In genomic region chr7:151876112-151876898, GRCh38 we compare ENCODE assay signal across 8 cellular contexts. TPM values are rescaled to one million over a fixed set of nuclear protein-coding genes. Genes with fewer than 3 reads are reported as not detected.
DNase-seq lines count a peak whose midpoint lies in the region; TF ChIP-seq lines count a peak whose summit lies in the region.

No MANE protein-coding gene starts in this region.

- in situ Hi-C loops in HAP-1 (cut with MboI; ENCODE audit: low sequenced_read_pairs), result no loop called here

- H3K27me3 Mint-ChIP-seq in CD14-positive monocyte (ENCODE audit: low read depth in 3 of 3), result peaks cover 0 to 3% (median 0%) of the 10 kb centered on the region in 3 donors
- peaks cover 35% of the 10 kb centered on the region for H3K27me3 Mint-ChIP-seq in activated T-helper 1 cell treated with anti-CD3 and anti-CD28 coated beads, Interleukin-12 subunit alpha, Interleukin-12 subunit beta, Interleukin-2, Interleukin-4 antibody, amounts not matched to agents 30 ng/mL and 10 ng/mL and 1 ng/mL, durations not matched to agents 14 hours and 24 hours and 36 hours (ENCODE audit: insufficient read depth)
- H3K27me3 Mint-ChIP-seq in neural crest cell (ENCODE audit: low read depth), result peaks cover 40% of the 10 kb centered on the region
- H3K27me3 Mint-ChIP-seq in stimulated activated naive CD8-positive, alpha-beta T cell treated with anti-CD3 and anti-CD28 coated beads, Interleukin-15, Interleukin-2, amounts not matched to agents 100 ng/mL and 50 ng/mL, for 24 hours, result no peaks in the 10 kb centered on the region

- H3K9me3 ChIP-seq in HAP-1, result no peaks in the 10 kb centered on the region

- H3K4me3 ChIP-seq in HAP-1, result peak overlapping the region; percentile 59
- peak overlapping the region; percentile 67 for H3K4me3 ChIP-seq in fibroblast of the aortic adventitia (ENCODE audit: low read depth, low read length)

- no peaks in the 10 kb centered on the region for H3K36me3 ChIP-seq in HAP-1 (replicated peaks)

- DNase-seq in CD14-positive monocyte (ENCODE audit: low spot score) (peak; percentile 63), HAP-1 (ENCODE audit: low spot score in 2 of 2) (peak; percentile 3 to 90), NOMO-1 treated with DMSO at 0.1 percent for 48 hours (lab: John Stamatoyannopoulos, UW; ENCODE audit: unreplicated experiment) (peak; percentile 31), fibroblast of the aortic adventitia (ENCODE audit: low read depth) (peak; percentile 10), neural crest cell (ENCODE audit: low read depth, low spot score) (peak; percentile 58), dedifferentiated amniotic fluid mesenchymal stem cell (ENCODE audit: extremely low spot score) (no peak)
- peak; percentile 35 for DNase-seq in activated T-helper 1 cell treated with anti-CD3 and anti-CD28 coated beads, Interleukin-12 subunit alpha, Interleukin-12 subunit beta, Interleukin-2, Interleukin-4 antibody, amounts not matched to agents 30 ng/mL and 10 ng/mL and 1 ng/mL, durations not matched to agents 14 hours and 24 hours and 36 hours (ENCODE audit: low spot score)

- H3K27me3 ChIP-seq in HAP-1 (ENCODE audit: low read depth), result no peaks in the 10 kb centered on the region

- peaks cover 37% of the 10 kb centered on the region for H3K4me1 Mint-ChIP-seq in CD14-positive monocyte
- H3K4me1 Mint-ChIP-seq in activated T-helper 1 cell treated with anti-CD3 and anti-CD28 coated beads, Interleukin-12 subunit alpha, Interleukin-12 subunit beta, Interleukin-2, Interleukin-4 antibody, amounts not matched to agents 30 ng/mL and 10 ng/mL and 1 ng/mL, durations not matched to agents 14 hours and 24 hours and 36 hours (ENCODE audit: low read depth), result peaks cover 6% of the 10 kb centered on the region
- peaks cover 5% of the 10 kb centered on the region for H3K4me1 Mint-ChIP-seq in neural crest cell
- peaks cover 26% of the 10 kb centered on the region for H3K4me1 Mint-ChIP-seq in stimulated activated naive CD8-positive, alpha-beta T cell treated with anti-CD3 and anti-CD28 coated beads, Interleukin-15, Interleukin-2, amounts not matched to agents 100 ng/mL and 50 ng/mL, for 24 hours (ENCODE audit: low read depth)

- peaks cover 18 to 19% of the 10 kb centered on the region in 2 donors for H3K36me3 Mint-ChIP-seq in CD14-positive monocyte
- no peaks in the 10 kb centered on the region for H3K36me3 Mint-ChIP-seq in activated T-helper 1 cell treated with anti-CD3 and anti-CD28 coated beads, Interleukin-12 subunit alpha, Interleukin-12 subunit beta, Interleukin-2, Interleukin-4 antibody, amounts not matched to agents 30 ng/mL and 10 ng/mL and 1 ng/mL, durations not matched to agents 14 hours and 24 hours and 36 hours (ENCODE audit: low read depth)
- no peaks in the 10 kb centered on the region for H3K36me3 Mint-ChIP-seq in neural crest cell (ENCODE audit: low read depth)
- H3K36me3 Mint-ChIP-seq in stimulated activated naive CD8-positive, alpha-beta T cell treated with anti-CD3 and anti-CD28 coated beads, Interleukin-15, Interleukin-2, amounts not matched to agents 100 ng/mL and 50 ng/mL, for 24 hours (ENCODE audit: low read depth), result no peaks in the 10 kb centered on the region

- H3K9me3 Mint-ChIP-seq in CD14-positive monocyte (peaks cover 0 to 3% (median 0%) of the 10 kb centered on the region in 7 donors), neural crest cell (no peaks in the 10 kb centered on the region)
- H3K9me3 Mint-ChIP-seq in activated T-helper 1 cell treated with anti-CD3 and anti-CD28 coated beads, Interleukin-12 subunit alpha, Interleukin-12 subunit beta, Interleukin-2, Interleukin-4 antibody, amounts not matched to agents 30 ng/mL and 10 ng/mL and 1 ng/mL, durations not matched to agents 14 hours and 24 hours and 36 hours, result no peaks in the 10 kb centered on the region
- H3K9me3 Mint-ChIP-seq in stimulated activated naive CD8-positive, alpha-beta T cell treated with anti-CD3 and anti-CD28 coated beads, Interleukin-15, Interleukin-2, amounts not matched to agents 100 ng/mL and 50 ng/mL, for 24 hours, result no peaks in the 10 kb centered on the region

- intact Hi-C loops in CD14-positive monocyte (cut with micrococcal nuclease), result loop anchor here (2.0 to 10.0 kb wide), 6 partner anchors 39 to 118 kb away; no protein-coding TSS in a partner anchor
- intact Hi-C loops in activated T-helper 1 cell treated with anti-CD3 and anti-CD28 coated beads, Interleukin-12 subunit alpha, Interleukin-12 subunit beta, Interleukin-2, Interleukin-4 antibody, amounts not matched to agents 30 ng/mL and 10 ng/mL and 1 ng/mL, durations not matched to agents 14 hours and 24 hours and 36 hours (cut with micrococcal nuclease), result loop anchor here (1.0 to 5.0 kb wide), 5 partner anchors 60 to 800 kb away; partner anchors contain the start of genes GALNT11 and XRCC2

- H3K4me1 ChIP-seq in HAP-1, result peaks cover 2% of the 10 kb centered on the region

- TF ChIP-seq CTCF in CD14-positive monocyte (IDR thresholded peaks at IDR 0.05), result no peak
- no peak for TF ChIP-seq CTCF in fibroblast of the aortic adventitia (IDR thresholded peaks at IDR 0.05; ENCODE audit: insufficient read depth, low read length)
- TF ChIP-seq CTCF in neural crest cell (conservative IDR thresholded peaks at IDR 0.05), result no peak

- peak overlapping the region; percentile 93 to 98 (median 97) for H3K27ac Mint-ChIP-seq in CD14-positive monocyte
- peak overlapping the region; percentile 71 for H3K27ac Mint-ChIP-seq in activated T-helper 1 cell treated with anti-CD3 and anti-CD28 coated beads, Interleukin-12 subunit alpha, Interleukin-12 subunit beta, Interleukin-2, Interleukin-4 antibody, amounts not matched to agents 30 ng/mL and 10 ng/mL and 1 ng/mL, durations not matched to agents 14 hours and 24 hours and 36 hours
- H3K27ac Mint-ChIP-seq in neural crest cell (ENCODE audit: unreplicated experiment), result no peak overlapping the region
- H3K27ac Mint-ChIP-seq in stimulated activated naive CD8-positive, alpha-beta T cell treated with anti-CD3 and anti-CD28 coated beads, Interleukin-15, Interleukin-2, amounts not matched to agents 100 ng/mL and 50 ng/mL, for 24 hours, result peak overlapping the region; percentile 80

- H3K4me3 Mint-ChIP-seq in CD14-positive monocyte (peak overlapping the region; percentile 99), neural crest cell (peak overlapping the region; percentile 95)
- H3K4me3 Mint-ChIP-seq in activated T-helper 1 cell treated with anti-CD3 and anti-CD28 coated beads, Interleukin-12 subunit alpha, Interleukin-12 subunit beta, Interleukin-2, Interleukin-4 antibody, amounts not matched to agents 30 ng/mL and 10 ng/mL and 1 ng/mL, durations not matched to agents 14 hours and 24 hours and 36 hours, result peak overlapping the region; percentile 94
- peak overlapping the region; percentile 92 for H3K4me3 Mint-ChIP-seq in stimulated activated naive CD8-positive, alpha-beta T cell treated with anti-CD3 and anti-CD28 coated beads, Interleukin-15, Interleukin-2, amounts not matched to agents 100 ng/mL and 50 ng/mL, for 24 hours

RNA-seq across cellular contexts. Expression of gene PRKAG2, which starts 0.6 kb away (rescaled TPM):
- polyA plus RNA-seq in CD14-positive monocyte, result 10 to 100 TPM; 29.2 to 30.9 TPM
- 16.9 and 18.5 TPM in 2 replicates for total RNA-seq in activated T-helper 1 cell treated with anti-CD3 and anti-CD28 coated beads, Interleukin-12 subunit alpha, Interleukin-12 subunit beta, Interleukin-2, Interleukin-4 antibody, amounts not matched to agents 30 ng/mL and 10 ng/mL and 1 ng/mL, durations not matched to agents 14 hours and 24 hours and 36 hours
- total RNA-seq in fibroblast of the aortic adventitia (ENCODE audit: low replicate concordance) (9.6 and 10.0 TPM in 2 replicates), neural crest cell (11.8 and 12.5 TPM in 2 replicates)
